ENCODE assay signal across 9 cellular contexts in genomic region chr10:75110006-75110632, GRCh38. TPM values are rescaled to one million over a fixed set of nuclear protein-coding genes. Genes with fewer than 3 reads are reported as not detected.
A peak's percentile ranks its signal among the peaks of the same experiment; 100 is the strongest.
DNase-seq lines count a peak whose midpoint lies in the region; ATAC-seq and TF ChIP-seq lines count a peak whose summit lies in the region.
"Had no signal": no experiment of that assay in that cellular context is flagged by ENCODE, and none has a peak within 500 bp of the region (broad histone marks: within the 10 kb centered on the region; RNA-seq: fewer than 3 reads in every experiment).

No MANE protein-coding gene starts in this region.

- H3K4me3 Mint-ChIP-seq in T-helper 1 cell treated with Interleukin-12 subunit alpha and Interleukin-12 subunit beta and Interleukin-4 antibody, amounts not matched to agents 30 μg/mL and 1 μg/mL, for 36 hours, result peak overlapping the region; percentile 88
- H3K4me3 Mint-ChIP-seq in activated B cell treated with CpG ODN at 0.5 μM for 24 hours, result peak overlapping the region; percentile 90
- peak overlapping the region; percentile 98 for H3K4me3 Mint-ChIP-seq in stimulated activated memory B cell treated with anti-CD40 and anti-IgM and Interleukin-4, amounts not matched to agents 10 μg/mL and 1 μg/mL and 100 μg/mL, for 72 hours

- no peak for ATAC-seq in activated B cell treated with CpG ODN at 0.5 μM for 24 hours (ENCODE audit: low read depth)
- no peak for ATAC-seq in stimulated activated memory B cell treated with anti-CD40 and anti-IgM and Interleukin-4, amounts not matched to agents 10 μg/mL and 1 μg/mL and 100 μg/mL, for 72 hours
- no peak for ATAC-seq in GM21367 (IDR thresholded peaks at IDR 0.05; ENCODE audit: unreplicated experiment)

- POLR2A ChIA-PET in activated B cell treated with CpG ODN at 0.5 μM for 24 hours (lab: Charles Lee), result interaction anchor here (0.6 to 4.1 kb wide), 4 partner anchors 101 to 960 kb away, joined by 3 to 34 read pairs (median 4); partner anchors contain the start of genes ADK, AP3M1 and VDAC2

- no peaks in the 10 kb centered on the region for H3K36me3 ChIP-seq in right atrium auricular region

- TF ChIP-seq CTCF in activated B cell treated with CpG ODN at 0.5 μM for 24 hours (IDR thresholded peaks at IDR 0.05), result no peak
- no peak for TF ChIP-seq CTCF in right atrium auricular region (IDR thresholded peaks at IDR 0.05)

- intact Hi-C loops in activated B cell treated with CpG ODN at 0.5 μM for 24 hours (cut with micrococcal nuclease), result loop anchor here (5.0 to 10.0 kb wide), 2 partner anchors 935 to 1613 kb away; partner anchors contain the start of gene PPP3CB

- DNase-seq in T-helper 1 cell, result no peak
- DNase-seq in activated B cell treated with CpG ODN at 0.5 μM for 24 hours, result no peak
- peak; percentile 55 for DNase-seq in right atrium auricular region (ENCODE audit: low spot score)
- DNase-seq in NCI-H2107 treated with DMSO at 0.1 percent for 48 hours (lab: John Stamatoyannopoulos, UW; ENCODE audit: unreplicated experiment), result no peak
- DNase-seq in cortex of kidney (lab: John Stamatoyannopoulos, UW), result no peak
- DNase-seq: anterior cingulate cortex had no signal

- H3K27ac Mint-ChIP-seq in T-helper 1 cell treated with Interleukin-12 subunit alpha and Interleukin-12 subunit beta and Interleukin-4 antibody, amounts not matched to agents 30 μg/mL and 1 μg/mL, for 36 hours, result peak overlapping the region; percentile 88
- H3K27ac Mint-ChIP-seq in activated B cell treated with CpG ODN at 0.5 μM for 24 hours, result peak overlapping the region; percentile 90
- peak overlapping the region; percentile 94 for H3K27ac Mint-ChIP-seq in stimulated activated memory B cell treated with anti-CD40 and anti-IgM and Interleukin-4, amounts not matched to agents 10 μg/mL and 1 μg/mL and 100 μg/mL, for 72 hours

- CTCF ChIA-PET in activated B cell treated with CpG ODN at 0.5 μM for 24 hours (lab: Charles Lee), result interaction anchor here (1.3 to 1.4 kb wide), 2 partner anchors 8 to 866 kb away, joined by 3 read pairs; no protein-coding TSS in a partner anchor

- H3K27me3 ChIP-seq in right atrium auricular region, result no peaks in the 10 kb centered on the region

- no peaks in the 10 kb centered on the region for H3K9me3 Mint-ChIP-seq in T-helper 1 cell treated with Interleukin-12 subunit alpha and Interleukin-12 subunit beta and Interleukin-4 antibody, amounts not matched to agents 30 μg/mL and 1 μg/mL, for 36 hours
- no peaks in the 10 kb centered on the region for H3K9me3 Mint-ChIP-seq in activated B cell treated with CpG ODN at 0.5 μM for 24 hours
- H3K9me3 Mint-ChIP-seq in stimulated activated memory B cell treated with anti-CD40 and anti-IgM and Interleukin-4, amounts not matched to agents 10 μg/mL and 1 μg/mL and 100 μg/mL, for 72 hours, result no peaks in the 10 kb centered on the region

- H3K4me1 ChIP-seq in right atrium auricular region, result peaks cover 0 to 58% of the 10 kb centered on the region in 2 donors

- H3K27ac ChIP-seq in right atrium auricular region, result peak overlapping the region; percentile 97 to 99

- peaks cover 6% of the 10 kb centered on the region for H3K36me3 Mint-ChIP-seq in T-helper 1 cell treated with Interleukin-12 subunit alpha and Interleukin-12 subunit beta and Interleukin-4 antibody, amounts not matched to agents 30 μg/mL and 1 μg/mL, for 36 hours (ENCODE audit: low read depth)
- H3K36me3 Mint-ChIP-seq in activated B cell treated with CpG ODN at 0.5 μM for 24 hours (ENCODE audit: low read depth), result peaks cover 19% of the 10 kb centered on the region
- H3K36me3 Mint-ChIP-seq in stimulated activated memory B cell treated with anti-CD40 and anti-IgM and Interleukin-4, amounts not matched to agents 10 μg/mL and 1 μg/mL and 100 μg/mL, for 72 hours, result peaks cover 4% of the 10 kb centered on the region

- no peaks in the 10 kb centered on the region for H3K27me3 Mint-ChIP-seq in T-helper 1 cell treated with Interleukin-12 subunit alpha and Interleukin-12 subunit beta and Interleukin-4 antibody, amounts not matched to agents 30 μg/mL and 1 μg/mL, for 36 hours (ENCODE audit: low read depth)
- H3K27me3 Mint-ChIP-seq in activated B cell treated with CpG ODN at 0.5 μM for 24 hours, result no peaks in the 10 kb centered on the region
- no peaks in the 10 kb centered on the region for H3K27me3 Mint-ChIP-seq in stimulated activated memory B cell treated with anti-CD40 and anti-IgM and Interleukin-4, amounts not matched to agents 10 μg/mL and 1 μg/mL and 100 μg/mL, for 72 hours

- no peaks in the 10 kb centered on the region for H3K9me3 ChIP-seq in right atrium auricular region

- H3K4me3 ChIP-seq in right atrium auricular region, result no peak overlapping the region

- peaks cover 39% of the 10 kb centered on the region for H3K4me1 Mint-ChIP-seq in T-helper 1 cell treated with Interleukin-12 subunit alpha and Interleukin-12 subunit beta and Interleukin-4 antibody, amounts not matched to agents 30 μg/mL and 1 μg/mL, for 36 hours (ENCODE audit: low read depth)
- peaks cover 38% of the 10 kb centered on the region for H3K4me1 Mint-ChIP-seq in activated B cell treated with CpG ODN at 0.5 μM for 24 hours
- H3K4me1 Mint-ChIP-seq in stimulated activated memory B cell treated with anti-CD40 and anti-IgM and Interleukin-4, amounts not matched to agents 10 μg/mL and 1 μg/mL and 100 μg/mL, for 72 hours, result peaks cover 35% of the 10 kb centered on the region

RNA-seq across cellular contexts. Expression of gene SAMD8, which starts 1.3 kb away (rescaled TPM):
- total RNA-seq in activated B cell treated with CpG ODN at 0.5 μM for 24 hours (25.8 and 29.1 TPM in 2 replicates), right atrium auricular region (10 to 100 TPM; 24.7 to 26.3 TPM)
